ENCODE assay signal across 25 cellular contexts in the genomic region with DNA sequence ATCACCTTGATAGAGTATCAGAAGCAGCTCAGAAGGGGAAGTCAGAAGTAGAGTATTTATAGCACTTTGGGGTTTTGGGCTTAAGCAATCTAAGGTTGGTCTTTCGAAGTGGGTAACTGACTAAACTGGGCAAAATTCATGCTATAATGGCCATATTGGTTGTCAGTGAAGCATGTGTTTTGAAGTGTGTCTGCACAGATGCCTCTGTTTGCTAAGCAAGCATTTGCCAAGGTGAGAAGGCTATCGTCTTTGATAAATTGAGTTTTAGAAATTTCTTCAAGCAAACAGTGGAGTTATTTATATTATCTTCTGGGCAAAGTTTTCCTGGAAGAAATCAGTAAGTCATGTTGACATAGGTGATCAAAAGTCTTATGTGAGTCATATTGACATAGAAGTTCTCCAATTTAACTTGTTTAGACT.
DNase-seq lines count a peak whose midpoint lies in the region; ATAC-seq and TF ChIP-seq lines count a peak whose summit lies in the region.
"Had no signal": no experiment of that assay in that cellular context is flagged by ENCODE, and none has a peak within 500 bp of the region (broad histone marks: within the 10 kb centered on the region; RNA-seq: fewer than 3 reads in every experiment).

No MANE protein-coding gene starts in this region.

- ATAC-seq in upper lobe of right lung (peak; percentile 34), GM18498 (IDR thresholded peaks at IDR 0.05; ENCODE audit: unreplicated experiment) (no peak)
- ATAC-seq: left lung, Panc1 had no signal

- intact Hi-C loops in upper lobe of right lung (cut with DNase I) = no loop called here

- DNase-seq in SHP77 (lab: John Stamatoyannopoulos, UW) (peak; percentile 35 to 42), SHP77 treated with DMSO at 0.1 percent for 48 hours (lab: John Stamatoyannopoulos, UW) (no peak), NCI-H1092 treated with DMSO at 0.1 percent for 48 hours (lab: John Stamatoyannopoulos, UW) (peak; percentile 53), OCI-M1 (lab: John Stamatoyannopoulos, UW) (peak; percentile 48), upper lobe of right lung (no peak), middle frontal gyrus (ENCODE audit: extremely low spot score, low spot score) (no peak), UCSD-AML1 (lab: John Stamatoyannopoulos, UW; ENCODE audit: unreplicated experiment) (no peak)
- DNase-seq: activated CD4-positive, alpha-beta memory T cell treated with anti-CD3 and anti-CD28 coated beads for 36 hours; activated CD4-positive, CD25-positive, alpha-beta regulatory T cell; activated effector memory CD4-positive, alpha-beta T cell treated with Interleukin-2 at 50 U/mL for 16 hours; GDM1; left lung; NCI-H1105 treated with DMSO at 0.1 percent for 48 hours; NCI-H2107; NCI-H526; sigmoid colon; stimulated activated CD4-positive, alpha-beta T cell treated with anti-CD3 and anti-CD28 coated beads, Interleukin-15, amount 100 ng/mL, for 24 hours; substantia nigra had no signal

- H3K27me3 ChIP-seq in upper lobe of right lung = no peaks in the 10 kb centered on the region
- H3K27me3 ChIP-seq: left lung, sigmoid colon had no signal

- H3K27ac ChIP-seq in upper lobe of right lung = no peak overlapping the region
- H3K27ac ChIP-seq: C4-2B, KMS-11, left lung, parathyroid adenoma, sigmoid colon, SK-N-MC had no signal

- no peaks in the 10 kb centered on the region for H3K9me3 ChIP-seq in upper lobe of right lung
- H3K9me3 ChIP-seq: HAP-1, left lung, sigmoid colon had no signal

- no peaks in the 10 kb centered on the region for H3K4me1 ChIP-seq in upper lobe of right lung
- H3K4me1 ChIP-seq: parathyroid adenoma had no signal

- no peak overlapping the region for H3K4me3 ChIP-seq in upper lobe of right lung
- H3K4me3 ChIP-seq: HAP-1, left lung, sigmoid colon, SK-N-MC had no signal

- no peak for TF ChIP-seq CTCF in upper lobe of right lung (IDR thresholded peaks at IDR 0.05)

- no peaks in the 10 kb centered on the region for H3K36me3 ChIP-seq in upper lobe of right lung
- H3K36me3 ChIP-seq: HAP-1, left lung, sigmoid colon had no signal

Comparison
In these comparisons a context has a peak if more than half of its experiments do, and no peak if none do; other contexts are left out.
1. DNase-seq: peak in SHP77 (2 of 2), NCI-H1092 treated with DMSO at 0.1 percent for 48 hours (single experiment) and OCI-M1 (single experiment); none in SHP77 treated with DMSO at 0.1 percent for 48 hours (single experiment), upper lobe of right lung (single experiment), middle frontal gyrus (single experiment) and UCSD-AML1 (single experiment).